1 cellular context compared by ENCODE assay signal in the genomic region with DNA sequence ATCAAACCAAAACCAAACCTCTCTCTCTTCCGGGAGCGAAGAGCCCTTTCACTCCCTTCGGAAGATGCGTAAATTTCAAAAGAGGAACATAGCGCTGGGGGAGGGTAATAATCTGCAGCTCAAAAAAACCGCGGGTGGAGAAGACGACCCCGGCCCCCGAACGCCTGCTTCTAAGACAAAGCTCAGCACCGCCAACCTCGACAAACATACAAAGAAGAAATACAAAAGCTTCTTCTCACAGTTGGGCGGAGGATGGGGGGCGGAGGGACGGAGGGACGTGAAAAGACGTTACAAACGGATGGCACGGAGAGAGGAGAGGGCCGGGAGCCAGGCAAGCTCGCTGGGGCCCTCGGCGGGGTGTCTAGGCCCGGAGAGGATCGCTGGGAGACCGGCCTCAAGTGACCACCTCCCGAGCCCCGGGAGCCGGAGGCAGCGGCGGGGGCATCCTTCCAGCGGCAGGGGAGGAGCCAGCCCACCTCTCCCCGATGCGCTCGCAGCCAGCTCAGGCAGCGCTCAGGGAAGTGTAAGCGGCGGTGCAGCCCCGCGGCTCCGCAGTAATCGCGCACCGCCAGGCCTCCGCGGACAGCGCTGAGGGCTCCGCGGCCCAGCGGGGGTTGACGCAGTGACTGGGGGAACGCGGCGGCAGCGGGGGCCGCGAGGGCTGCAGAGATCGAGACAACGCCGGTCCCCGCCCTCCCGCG.
TF ChIP-seq lines count a peak whose summit lies in the region.

No MANE protein-coding gene starts in this region.

TF ChIP-seq in GM12878, 131 proteins besides CTCF, POLR2A, EP300 and RAD21 (continued from another document):
- no peak for TF ChIP-seq ATF3 (IDR thresholded peaks at IDR 0.05; ENCODE audit: borderline replicate concordance, extremely low read depth, low read depth, low read length)
- TF ChIP-seq ZNF384 (IDR thresholded peaks at IDR 0.05; ENCODE audit: borderline replicate concordance, low read depth, low read length) = no peak
- TF ChIP-seq, protein P1, sequence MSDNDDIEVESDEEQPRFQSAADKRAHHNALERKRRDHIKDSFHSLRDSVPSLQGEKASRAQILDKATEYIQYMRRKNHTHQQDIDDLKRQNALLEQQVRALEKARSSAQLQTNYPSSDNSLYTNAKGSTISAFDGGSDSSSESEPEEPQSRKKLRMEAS (IDR thresholded peaks at IDR 0.05; ENCODE audit: low read depth, low read length) = no peak
- TF ChIP-seq NBN (IDR thresholded peaks at IDR 0.05) = peak; percentile 18; the same call in 1 of the 2 replicates
- TF ChIP-seq RB1 (IDR thresholded peaks at IDR 0.05; ENCODE audit: borderline replicate concordance) = no peak
- TF ChIP-seq PAX5 (IDR thresholded peaks at IDR 0.05; ENCODE audit: borderline replicate concordance, low read depth, low read length) = no peak
- no peak for TF ChIP-seq SKIL (IDR thresholded peaks at IDR 0.05; ENCODE audit: low read depth, poor library complexity, severe bottlenecking)
- TF ChIP-seq RUNX3 (IDR thresholded peaks at IDR 0.05; ENCODE audit: low read length) = 0 out of 2 replicates have a peak, but pooled peaks have one; percentile 28
- no peak for TF ChIP-seq E2F4 (IDR thresholded peaks at IDR 0.05; ENCODE audit: low read depth, low read length)
- no peak for TF ChIP-seq RAD51 (IDR thresholded peaks at IDR 0.05)
- 0 out of 2 replicates have a peak, but pooled peaks have one; percentile 38 for TF ChIP-seq MXI1 (IDR thresholded peaks at IDR 0.05; ENCODE audit: low read depth, low read length)
- TF ChIP-seq PBX3 (IDR thresholded peaks at IDR 0.05; ENCODE audit: insufficient replicate concordance, low read depth, low read length) = no peak
- TF ChIP-seq GATAD2B (conservative IDR thresholded peaks at IDR 0.05; ENCODE audit: low read depth) = 0 out of 2 replicates have a peak, but pooled peaks have one; percentile 41
- 0 out of 2 replicates have a peak, but pooled peaks have one; percentile 35 for TF ChIP-seq NR2F1 (conservative IDR thresholded peaks at IDR 0.05)
- TF ChIP-seq SMARCA5 (IDR thresholded peaks at IDR 0.05) = 0 out of 2 replicates have a peak, but pooled peaks have one; percentile 46
- TF ChIP-seq GABPA (IDR thresholded peaks at IDR 0.05; ENCODE audit: low read depth) = no peak
